1 cellular context compared by ENCODE assay signal in the genomic region with DNA sequence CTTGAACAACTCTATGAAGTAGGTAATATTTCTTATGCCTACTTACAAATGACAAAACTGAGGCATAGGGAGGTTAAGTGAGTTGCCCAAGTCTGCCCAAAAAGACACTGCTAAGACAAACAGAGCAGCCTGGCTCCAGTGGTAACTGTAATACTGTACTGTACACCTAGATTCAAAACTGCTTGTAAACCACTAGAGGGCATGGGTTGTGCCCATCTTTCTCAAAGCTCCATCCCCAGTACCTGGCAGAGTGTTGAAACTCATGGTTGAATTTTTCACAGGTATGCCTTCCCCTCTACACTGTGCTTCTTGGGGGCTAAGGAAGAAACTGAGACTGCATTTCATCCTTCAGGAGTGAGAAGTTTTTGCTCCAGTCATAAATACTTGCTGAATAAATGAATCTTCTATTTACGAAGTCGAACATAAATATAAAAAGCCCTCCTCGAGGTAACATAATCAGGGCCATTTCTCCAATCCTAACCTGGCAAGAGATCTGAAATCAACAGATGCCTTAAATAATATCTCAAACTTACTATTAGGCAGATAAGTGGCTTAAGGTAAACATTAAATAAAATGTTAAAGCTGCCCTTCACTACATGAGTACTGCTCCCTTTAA.
TF ChIP-seq lines count a peak whose summit lies in the region.

No MANE protein-coding gene starts in this region.

TF ChIP-seq in H1, 55 proteins besides CTCF, POLR2A, EP300 and RAD21:
- TF ChIP-seq SAP30 (IDR thresholded peaks at IDR 0.05; ENCODE audit: insufficient read depth, insufficient replicate concordance, low read length) (no peak), JUN (IDR thresholded peaks at IDR 0.05; ENCODE audit: low read depth, low read length) (no peak), RNF2 (IDR thresholded peaks at IDR 0.05; ENCODE audit: borderline replicate concordance, low read depth, low read length, missing control alignments, poor library complexity, severe bottlenecking) (no peak), RBBP5 (IDR thresholded peaks at IDR 0.05; ENCODE audit: borderline replicate concordance, low read depth, low read length) (no peak), CBX8 (IDR thresholded peaks at IDR 0.05; ENCODE audit: borderline replicate concordance, low read depth, low read length) (no peak), CREB1 (IDR thresholded peaks at IDR 0.05) (no peak), SUZ12 (IDR thresholded peaks at IDR 0.05; ENCODE audit: low read length) (no peak), CHD1 (IDR thresholded peaks at IDR 0.05; ENCODE audit: low read depth, low read length) (no peak), CBX5 (IDR thresholded peaks at IDR 0.05; ENCODE audit: low read depth, low read length) (no peak), RXRA (IDR thresholded peaks at IDR 0.05; ENCODE audit: insufficient read depth, low read depth, low read length) (no peak), TEAD4 (IDR thresholded peaks at IDR 0.05; ENCODE audit: low read depth, low read length) (no peak), TAF7 (optimal IDR thresholded peaks at IDR 0.05; ENCODE audit: borderline replicate concordance, low read depth, low read length) (no peak), TAF1 (IDR thresholded peaks at IDR 0.05; ENCODE audit: low read depth, low read length) (no peak), TBP (IDR thresholded peaks at IDR 0.05; ENCODE audit: low read depth, low read length) (no peak)
- TF ChIP-seq, protein P1, sequence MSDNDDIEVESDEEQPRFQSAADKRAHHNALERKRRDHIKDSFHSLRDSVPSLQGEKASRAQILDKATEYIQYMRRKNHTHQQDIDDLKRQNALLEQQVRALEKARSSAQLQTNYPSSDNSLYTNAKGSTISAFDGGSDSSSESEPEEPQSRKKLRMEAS (IDR thresholded peaks at IDR 0.05) = no peak
- TF ChIP-seq, protein P2, sequence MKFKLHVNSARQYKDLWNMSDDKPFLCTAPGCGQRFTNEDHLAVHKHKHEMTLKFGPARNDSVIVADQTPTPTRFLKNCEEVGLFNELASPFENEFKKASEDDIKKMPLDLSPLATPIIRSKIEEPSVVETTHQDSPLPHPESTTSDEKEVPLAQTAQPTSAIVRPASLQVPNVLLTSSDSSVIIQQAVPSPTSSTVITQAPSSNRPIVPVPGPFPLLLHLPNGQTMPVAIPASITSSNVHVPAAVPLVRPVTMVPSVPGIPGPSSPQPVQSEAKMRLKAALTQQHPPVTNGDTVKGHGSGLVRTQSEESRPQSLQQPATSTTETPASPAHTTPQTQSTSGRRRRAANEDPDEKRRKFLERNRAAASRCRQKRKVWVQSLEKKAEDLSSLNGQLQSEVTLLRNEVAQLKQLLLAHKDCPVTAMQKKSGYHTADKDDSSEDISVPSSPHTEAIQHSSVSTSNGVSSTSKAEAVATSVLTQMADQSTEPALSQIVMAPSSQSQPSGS (IDR thresholded peaks at IDR 0.05; ENCODE audit: low read length) = no peak
